Comparison of ENCODE assay signal across 10 cellular contexts in genomic region chr17:4858068-4858879, GRCh38. TPM values are rescaled to one million over a fixed set of nuclear protein-coding genes. Genes with fewer than 3 reads are reported as not detected.
DNase-seq lines count a peak whose midpoint lies in the region; ATAC-seq, FAIRE-seq and TF ChIP-seq lines count a peak whose summit lies in the region.
"Had no signal": no experiment of that assay in that cellular context is flagged by ENCODE, and none has a peak within 500 bp of the region (broad histone marks: within the 10 kb centered on the region; RNA-seq: fewer than 3 reads in every experiment).

No MANE protein-coding gene starts in this region.

- H3K14ac ChIP-seq in trophoblast cell (ENCODE audit: low read length) = peak overlapping the region; percentile 58

- H3K27me3 Mint-ChIP-seq in astrocyte (ENCODE audit: low read depth, unreplicated experiment) (no peaks in the 10 kb centered on the region), T-helper 17 cell (no peaks in the 10 kb centered on the region)

- H3K27me3 ChIP-seq in astrocyte (ENCODE audit: insufficient read depth, low read length) (no peaks in the 10 kb centered on the region), hepatocyte (no peaks in the 10 kb centered on the region), trophoblast cell (ENCODE audit: insufficient read depth, low read length) (no peaks in the 10 kb centered on the region)

- H2BK120ac ChIP-seq in trophoblast cell (ENCODE audit: insufficient read depth, low read length, poor library complexity) = peak overlapping the region; percentile 74

- H3K27ac ChIP-seq in astrocyte (ENCODE audit: low read depth, low read length) (no peak overlapping the region), hepatocyte (peak overlapping the region; percentile 48), trophoblast cell (ENCODE audit: low read depth, low read length) (peak overlapping the region; percentile 94)

- H3K36me3 Mint-ChIP-seq in astrocyte (ENCODE audit: low read depth, unreplicated experiment) = peaks cover 22% of the 10 kb centered on the region
- peaks cover 9% of the 10 kb centered on the region for H3K36me3 Mint-ChIP-seq in T-helper 17 cell (ENCODE audit: low read depth)

- peak overlapping the region; percentile 54 for H3K18ac ChIP-seq in trophoblast cell (ENCODE audit: low read length)

- H4K20me1 ChIP-seq in astrocyte (ENCODE audit: insufficient read depth, low read length) = peaks cover 65% of the 10 kb centered on the region
- H4K20me1 ChIP-seq in hepatocyte (ENCODE audit: insufficient read depth, poor library complexity, severe bottlenecking) = no peaks in the 10 kb centered on the region

- DNase-seq in Daoy (ENCODE audit: low read depth) (peak; percentile 27), astrocyte (ENCODE audit: low read depth) (no peak), hepatocyte (ENCODE audit: low spot score) (no peak), trophoblast cell (no peak), NCI-H187 (lab: John Stamatoyannopoulos, UW) (no peak), HPDE6-E6E7 (ENCODE audit: extremely low spot score) (no peak), T-helper 17 cell (no peak)
- DNase-seq: Kasumi-1, T-helper 2 cell had no signal

- H4K91ac ChIP-seq in trophoblast cell (ENCODE audit: low read depth, low read length) = peak overlapping the region; percentile 91

- H2BK5ac ChIP-seq in trophoblast cell (ENCODE audit: low read depth, low read length, poor library complexity) = peak overlapping the region; percentile 95

- peak overlapping the region; percentile 83 for H2AK5ac ChIP-seq in trophoblast cell (ENCODE audit: low read length)

- H3K4me2 ChIP-seq in astrocyte (ENCODE audit: low read length) (peak overlapping the region; percentile 28), hepatocyte (peak overlapping the region; percentile 32), trophoblast cell (ENCODE audit: low read length) (peak overlapping the region; percentile 47)

- FAIRE-seq in astrocyte (lab: Jason Lieb, UNC) = no peak

- ATAC-seq in GM18907 (IDR thresholded peaks at IDR 0.05; ENCODE audit: unreplicated experiment) (no peak), T-helper 17 cell (no peak)

- H3K9me2 ChIP-seq in hepatocyte (replicated peaks; ENCODE audit: insufficient read depth) = no peaks in the 10 kb centered on the region

- no peak overlapping the region for H3K23ac ChIP-seq in trophoblast cell (ENCODE audit: low read length)

- peak overlapping the region; percentile 52 for H4K8ac ChIP-seq in trophoblast cell (ENCODE audit: low read depth, low read length)

- no peak for TF ChIP-seq CTCF in astrocyte (IDR thresholded peaks at IDR 0.05; ENCODE audit: insufficient read depth, low read depth, low read length)
- no peak for TF ChIP-seq CTCF in hepatocyte (IDR thresholded peaks at IDR 0.05; ENCODE audit: poor library complexity)

- H3K4ac ChIP-seq in trophoblast cell (ENCODE audit: low read depth, low read length) = peak overlapping the region; percentile 94

- H3K27ac Mint-ChIP-seq in astrocyte (ENCODE audit: unreplicated experiment) (no peak overlapping the region), T-helper 17 cell (no peak overlapping the region)

- H3K4me3 Mint-ChIP-seq in astrocyte (ENCODE audit: unreplicated experiment) (peak overlapping the region; percentile 34), T-helper 17 cell (no peak overlapping the region)

- H3K9me3 ChIP-seq in astrocyte (ENCODE audit: insufficient read depth, low read depth, low read length) (no peaks in the 10 kb centered on the region), hepatocyte (ENCODE audit: low read depth) (no peaks in the 10 kb centered on the region), trophoblast cell (ENCODE audit: insufficient read depth, low read depth, low read length) (no peaks in the 10 kb centered on the region), T-helper 17 cell (ENCODE audit: control insufficient read depth, low read length, poor library complexity, severe bottlenecking) (no peaks in the 10 kb centered on the region)

- WGBS in hepatocyte (ENCODE audit: low lambda C conversion rate, missing lambda C conversion rate) = 43% methylated on average over 7 of the region's 7 CpGs
- no CpG with 5 or more reads among the region's 7 CpGs for WGBS in trophoblast cell (ENCODE audit: extremely low coverage, insufficient coverage, insufficient read length)

- H3K4me1 ChIP-seq in astrocyte (ENCODE audit: insufficient read depth, low read length) = peaks cover 15% of the 10 kb centered on the region
- H3K4me1 ChIP-seq in hepatocyte (ENCODE audit: insufficient read depth) = peaks cover 23% of the 10 kb centered on the region
- peaks cover 46 to 59% of the 10 kb centered on the region in 2 experiments for H3K4me1 ChIP-seq in trophoblast cell (ENCODE audit: control insufficient read depth in 1 of 2, insufficient read depth in 2 of 2, low read length in 2 of 2)

- H4K12ac ChIP-seq in trophoblast cell (ENCODE audit: low read depth, low read length) = no peak overlapping the region

- peak overlapping the region; percentile 48 for H3K9ac ChIP-seq in astrocyte (ENCODE audit: low read length)
- H3K9ac ChIP-seq in trophoblast cell (ENCODE audit: low read length) = no peak overlapping the region

- H2AFZ ChIP-seq in astrocyte (ENCODE audit: low read depth, low read length) (no peak overlapping the region), hepatocyte (no peak overlapping the region), trophoblast cell (ENCODE audit: insufficient read depth, low read length, poor library complexity) (no peak overlapping the region)

- peaks cover 55% of the 10 kb centered on the region for H3K79me1 ChIP-seq in trophoblast cell (ENCODE audit: low read length)

- H2BK12ac ChIP-seq in trophoblast cell (ENCODE audit: low read length) = peak overlapping the region; percentile 83

- no peak overlapping the region for H3K4me3 ChIP-seq in astrocyte (ENCODE audit: insufficient read depth, low read depth, low read length)
- H3K4me3 ChIP-seq in hepatocyte = no peak overlapping the region
- H3K4me3 ChIP-seq in trophoblast cell (ENCODE audit: low read depth, low read length) = no peak overlapping the region

- H3K36me3 ChIP-seq in astrocyte (ENCODE audit: insufficient read depth, low read length) (no peaks in the 10 kb centered on the region), hepatocyte (replicated peaks; ENCODE audit: insufficient read depth, low read depth) (no peaks in the 10 kb centered on the region), trophoblast cell (ENCODE audit: control insufficient read depth in 1 of 2, insufficient read depth in 2 of 2, low read length in 2 of 2) (peaks cover 6 to 20% of the 10 kb centered on the region in 2 experiments)

- H3K9me3 Mint-ChIP-seq in astrocyte (ENCODE audit: unreplicated experiment) = peaks cover 2% of the 10 kb centered on the region

- H3K79me2 ChIP-seq in astrocyte (ENCODE audit: insufficient read depth, low read length) = peaks cover 24% of the 10 kb centered on the region
- H3K79me2 ChIP-seq in hepatocyte = peaks cover 62% of the 10 kb centered on the region
- peaks cover 27% of the 10 kb centered on the region for H3K79me2 ChIP-seq in trophoblast cell (ENCODE audit: control insufficient read depth, insufficient read depth, low read length, poor library complexity)

- H3K4me1 Mint-ChIP-seq in astrocyte (ENCODE audit: low read depth, unreplicated experiment) (peaks cover 35% of the 10 kb centered on the region), T-helper 17 cell (peaks cover 36% of the 10 kb centered on the region)

RNA-seq across cellular contexts. Expression of gene MINK1, which starts 25.1 kb away (rescaled TPM):
- total RNA-seq in Daoy (2014; rRNA removed; shearing (Covaris generic)) = 10.8 and 13.8 TPM in 2 replicates
- total RNA-seq in astrocyte (51.3 and 63.2 TPM in 2 replicates), hepatocyte (24.4 and 45.3 TPM in 2 replicates), T-helper 17 cell (100 to 1,000 TPM; 188 to 263 TPM)
- polyA plus RNA-seq in hepatocyte = 39.7 and 49.4 TPM in 2 replicates
- 54.5 and 55.2 TPM in 2 replicates for polyA plus RNA-seq in trophoblast cell (2013)

RNA-seq across cellular contexts. Expression of gene C17orf107, which starts 41.1 kb away (rescaled TPM):
- 0.17 TPM in 1 of 2 replicates, not detected in the other for total RNA-seq in Daoy (2014; rRNA removed; shearing (Covaris generic))
- total RNA-seq in astrocyte = 2.2 and 3.9 TPM in 2 replicates
- total RNA-seq in hepatocyte = 7.4 and 9.1 TPM in 2 replicates
- polyA plus RNA-seq in hepatocyte = 8.8 and 14.1 TPM in 2 replicates
- 0.47 and 0.49 TPM in 2 replicates for polyA plus RNA-seq in trophoblast cell (2013)
- 10 to 100 TPM; 10.7 to 12.8 TPM for total RNA-seq in T-helper 17 cell

RNA-seq across cellular contexts. Expression of gene CHRNE, which starts 44.6 kb away (rescaled TPM):
- 1.1 TPM in 1 of 2 replicates, not detected in the other for total RNA-seq in Daoy (2014; rRNA removed; shearing (Covaris generic))
- 0.20 and 0.43 TPM in 2 replicates for total RNA-seq in astrocyte
- total RNA-seq in hepatocyte = 0.60 and 1.0 TPM in 2 replicates
- polyA plus RNA-seq in hepatocyte = 0.83 and 1.2 TPM in 2 replicates
- polyA plus RNA-seq in trophoblast cell (2013) = 0.22 and 0.34 TPM in 2 replicates
- 1 to 10 TPM; 1.1 to 1.6 TPM for total RNA-seq in T-helper 17 cell

RNA-seq across cellular contexts. Expression of gene PLD2, which starts 51.3 kb away (rescaled TPM):
- 3.7 and 9.2 TPM in 2 replicates for total RNA-seq in Daoy (2014; rRNA removed; shearing (Covaris generic))
- total RNA-seq in astrocyte = 21.4 and 29.3 TPM in 2 replicates
- total RNA-seq in hepatocyte = 13.9 and 25.2 TPM in 2 replicates
- 21.8 and 27.3 TPM in 2 replicates for polyA plus RNA-seq in hepatocyte
- 40.7 and 43.6 TPM in 2 replicates for polyA plus RNA-seq in trophoblast cell (2013)
- total RNA-seq in T-helper 17 cell = 10 to 100 TPM; 30.6 to 32.8 TPM
